Comparison of ENCODE assay signal across 1 cellular context in genomic region chr3:128725932-128726690, GRCh38.
TF ChIP-seq lines count a peak whose summit lies in the region.

Gene RAB7A (plus strand): TSS chr3:128726183. CDS start chr3:128795368, 69,185 bp downstream.

TF ChIP-seq in WTC11, 78 proteins besides CTCF, POLR2A, EP300 and RAD21 (continued from another document):
- TF ChIP-seq ZNF281 (CRISPR knock-in tag; IDR thresholded peaks at IDR 0.05) (0 out of 2 replicates have a peak, but pooled peaks have one; percentile 15), EMX1 (CRISPR knock-in tag; IDR thresholded peaks at IDR 0.05) (no peak), ATF2 (CRISPR knock-in tag; IDR thresholded peaks at IDR 0.05; ENCODE audit: borderline replicate concordance, low read depth) (no peak), ZNF416 (CRISPR knock-in tag; IDR thresholded peaks at IDR 0.05) (peak; percentile 57; the same call in 1 of the 2 replicates), AR (CRISPR knock-in tag; IDR thresholded peaks at IDR 0.05) (no peak), PREB (CRISPR knock-in tag; IDR thresholded peaks at IDR 0.05; ENCODE audit: borderline replicate concordance) (no peak), GRHL2 (CRISPR knock-in tag; IDR thresholded peaks at IDR 0.05; ENCODE audit: insufficient replicate concordance, severe bottlenecking) (no peak), HMGA2 (CRISPR knock-in tag; IDR thresholded peaks at IDR 0.05) (no peak), RELA (CRISPR knock-in tag; IDR thresholded peaks at IDR 0.05; ENCODE audit: borderline replicate concordance) (no peak), PRDM15 (CRISPR knock-in tag; IDR thresholded peaks at IDR 0.05) (no peak), ZBTB21 (CRISPR knock-in tag; IDR thresholded peaks at IDR 0.05; ENCODE audit: borderline replicate concordance) (0 out of 2 replicates have a peak, but pooled peaks have one; percentile 69), ZBTB43 (CRISPR knock-in tag; IDR thresholded peaks at IDR 0.05) (no peak), CBFB (CRISPR knock-in tag; IDR thresholded peaks at IDR 0.05; ENCODE audit: low read depth) (no peak), TEAD4 (CRISPR knock-in tag; IDR thresholded peaks at IDR 0.05) (no peak), STAT6 (CRISPR knock-in tag; conservative IDR thresholded peaks at IDR 0.05; ENCODE audit: low read depth) (0 out of 2 replicates have a peak, but pooled peaks have one; percentile 51), JUN (CRISPR knock-in tag; IDR thresholded peaks at IDR 0.05) (no peak), FOXK1 (CRISPR knock-in tag; IDR thresholded peaks at IDR 0.05) (peak; percentile 70; the same call in 1 of the 2 replicates), ZMAT4 (CRISPR knock-in tag; IDR thresholded peaks at IDR 0.05) (no peak), CDX4 (CRISPR knock-in tag; IDR thresholded peaks at IDR 0.05; ENCODE audit: borderline replicate concordance) (no peak), GTF2I (CRISPR knock-in tag; conservative IDR thresholded peaks at IDR 0.05) (no peak), ZNF219 (CRISPR knock-in tag; IDR thresholded peaks at IDR 0.05; ENCODE audit: borderline replicate concordance) (no peak), ZNF512 (CRISPR knock-in tag; IDR thresholded peaks at IDR 0.05; ENCODE audit: borderline replicate concordance) (no peak), JAZF1 (CRISPR knock-in tag; IDR thresholded peaks at IDR 0.05) (no peak), ZNF232 (CRISPR knock-in tag; IDR thresholded peaks at IDR 0.05) (0 out of 2 replicates have a peak, but pooled peaks have one; percentile 5), ZNF423 (CRISPR knock-in tag; IDR thresholded peaks at IDR 0.05) (no peak), MYBL2 (CRISPR knock-in tag; IDR thresholded peaks at IDR 0.05) (no peak), FOXJ3 (CRISPR knock-in tag; IDR thresholded peaks at IDR 0.05; ENCODE audit: borderline replicate concordance) (no peak), ETV6 (CRISPR knock-in tag; IDR thresholded peaks at IDR 0.05) (0 out of 2 replicates have a peak, but pooled peaks have one; percentile 51)
TF ChIP-seq in WTC11: peak in this region for 24.
